ENCODE assay signal across 8 cellular contexts in the genomic region with DNA sequence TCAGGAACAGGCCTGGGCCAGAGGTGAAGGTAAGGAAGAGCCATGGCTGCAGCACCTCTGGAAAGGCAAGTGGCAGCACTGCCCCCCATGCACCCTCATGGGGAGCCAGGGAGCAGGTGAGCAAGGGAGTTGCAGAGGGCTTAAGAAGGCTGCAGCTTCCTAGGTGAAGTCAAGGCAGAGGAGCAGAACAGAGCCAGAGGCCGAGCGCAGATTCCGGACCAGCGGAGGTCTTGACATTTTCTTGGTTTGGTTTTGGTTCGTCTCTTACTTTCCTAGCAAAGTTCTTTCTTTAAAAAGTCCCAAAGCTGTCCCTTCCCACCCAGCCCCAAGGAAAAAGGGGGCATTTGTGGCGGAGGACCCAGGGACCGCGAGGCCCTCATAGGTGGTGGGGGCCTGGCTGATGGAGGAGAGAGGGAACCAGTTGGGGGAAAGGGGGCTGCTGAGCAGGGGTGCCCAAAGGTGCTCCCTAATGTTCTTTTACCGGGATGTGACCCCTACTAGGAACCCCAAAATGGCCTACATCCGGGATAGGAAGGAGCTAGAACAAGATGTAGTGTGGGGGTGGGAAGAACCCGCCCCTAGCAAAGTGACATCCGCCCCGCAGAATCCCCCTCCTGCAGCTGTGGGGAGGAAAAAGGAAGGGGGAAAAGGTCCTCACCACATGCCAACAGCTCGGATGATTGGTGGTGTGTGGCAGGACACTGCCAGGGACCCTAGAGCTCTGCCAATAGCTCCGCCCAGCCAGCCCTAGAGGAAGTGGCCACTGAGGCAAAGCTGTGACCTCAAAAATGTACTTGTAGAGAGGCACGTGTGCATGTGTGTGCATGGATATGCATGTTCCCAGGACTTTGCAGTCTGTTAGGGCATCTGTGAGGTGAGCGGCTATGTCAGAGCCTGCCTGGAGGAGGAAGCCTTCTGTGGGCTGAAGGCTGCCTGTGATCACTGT. TPM values are rescaled to one million over a fixed set of nuclear protein-coding genes. Genes with fewer than 3 reads are reported as not detected.
DNase-seq lines count a peak whose midpoint lies in the region; ATAC-seq and TF ChIP-seq lines count a peak whose summit lies in the region.
"Had no signal": no experiment of that assay in that cellular context is flagged by ENCODE, and none has a peak within 500 bp of the region (broad histone marks: within the 10 kb centered on the region; RNA-seq: fewer than 3 reads in every experiment).

No MANE protein-coding gene starts in this region.

- TF ChIP-seq POLR2A in GM19193 (IDR thresholded peaks at IDR 0.05; ENCODE audit: extremely low read depth, insufficient read depth, insufficient read length), result peak; percentile 51

- no peak overlapping the region for H3K9ac ChIP-seq in neuronal stem cell (ENCODE audit: low read depth, low read length, poor library complexity)

- no peak overlapping the region for H3K27ac ChIP-seq in neuronal stem cell (replicated peaks; ENCODE audit: low read length)
- H3K27ac ChIP-seq: gastrocnemius medialis had no signal

- H3K4me3 ChIP-seq in neuronal stem cell (ENCODE audit: low read length in 2 of 2), result no peak overlapping the region
- H3K4me3 ChIP-seq: gastrocnemius medialis had no signal

- no peak overlapping the region for H3K4me2 ChIP-seq in neuronal stem cell (ENCODE audit: insufficient read depth, low read length, poor library complexity, severe bottlenecking)

- H2BK120ac ChIP-seq in neuronal stem cell (ENCODE audit: low read depth, low read length), result peak overlapping the region; percentile 28

- no peak overlapping the region for H2BK12ac ChIP-seq in neuronal stem cell (ENCODE audit: low read length)

- peak overlapping the region; percentile 87 for H3K4me3 Mint-ChIP-seq in activated B cell treated with CpG ODN at 0.5 μM for 24 hours

- H3K27me3 ChIP-seq in neuronal stem cell (ENCODE audit: control insufficient read depth in 3 of 3, insufficient read depth in 3 of 3, low read depth in 1 of 3, low read length in 3 of 3), result peaks cover 7 to 73% (median 34%) of the 10 kb centered on the region in 3 experiments

- H4K8ac ChIP-seq in neuronal stem cell (ENCODE audit: low read depth, low read length), result peak overlapping the region; percentile 53

- DNase-seq in activated B cell treated with CpG ODN at 0.5 μM for 24 hours (peak; percentile 62), neuronal stem cell (ENCODE audit: low spot score) (no peak), hypothalamus (lab: John Stamatoyannopoulos, UW) (no peak), D341Med (ENCODE audit: low spot score) (no peak), mesenteric fat pad (ENCODE audit: low spot score) (no peak)

- no peak overlapping the region for H3K23ac ChIP-seq in neuronal stem cell (ENCODE audit: low read depth, low read length, poor library complexity)

- peak overlapping the region; percentile 97 for H3K27ac Mint-ChIP-seq in activated B cell treated with CpG ODN at 0.5 μM for 24 hours

- peaks cover 0 to 15% of the 10 kb centered on the region in 2 donors for H3K4me1 ChIP-seq in neuronal stem cell (ENCODE audit: control insufficient read depth in 2 of 2, insufficient read depth in 1 of 2, low read depth in 1 of 2, low read length in 2 of 2)

- no peak overlapping the region for H2BK15ac ChIP-seq in neuronal stem cell (ENCODE audit: low read length)

- peak overlapping the region; percentile 36 for H3K18ac ChIP-seq in neuronal stem cell (ENCODE audit: low read length)

- peaks cover 35% of the 10 kb centered on the region for H3K36me3 Mint-ChIP-seq in activated B cell treated with CpG ODN at 0.5 μM for 24 hours (ENCODE audit: low read depth)

- H3K4me1 Mint-ChIP-seq in activated B cell treated with CpG ODN at 0.5 μM for 24 hours, result peaks cover 86% of the 10 kb centered on the region

- no CpG with 5 or more reads among the region's 17 CpGs for WGBS in neuronal stem cell (ENCODE audit: extremely low coverage in 2 of 2, insufficient read length in 2 of 2, insufficient replicate concordance in 1 of 2), 2 donors

- no peak overlapping the region for H3K14ac ChIP-seq in neuronal stem cell (ENCODE audit: low read length)

- H2AK5ac ChIP-seq in neuronal stem cell (ENCODE audit: low read depth, low read length), result peak overlapping the region; percentile 64

- no peak overlapping the region for H3K4ac ChIP-seq in neuronal stem cell (ENCODE audit: low read length)

- ATAC-seq in HG03025 (IDR thresholded peaks at IDR 0.05; ENCODE audit: low FRiP score, unreplicated experiment) (peak; percentile 20), activated B cell treated with CpG ODN at 0.5 μM for 24 hours (ENCODE audit: low read depth) (peak; percentile 56)
- ATAC-seq: gastrocnemius medialis had no signal

- H2AFZ ChIP-seq in neuronal stem cell (ENCODE audit: low read length), result no peak overlapping the region

- POLR2A ChIA-PET in activated B cell treated with CpG ODN at 0.5 μM for 24 hours (lab: Charles Lee), result interaction anchor here (0.9 to 15.6 kb wide), 18 partner anchors 10 to 572 kb away, joined by 3 to 549 read pairs (median 7); partner anchors contain the start of genes ATOSB, CCDC107, CLTA and CREB3

- H2BK5ac ChIP-seq in neuronal stem cell (ENCODE audit: low read length), result no peak overlapping the region

- intact Hi-C loops in activated B cell treated with CpG ODN at 0.5 μM for 24 hours (cut with micrococcal nuclease), result loop anchor here (1.0 kb wide), 8 partner anchors 15 to 547 kb away; partner anchors contain the start of genes CCDC107, CREB3, RMRP and TLN1

- H3K79me1 ChIP-seq in neuronal stem cell (ENCODE audit: low read depth, low read length), result no peaks in the 10 kb centered on the region

- no peaks in the 10 kb centered on the region for H3K27me3 Mint-ChIP-seq in activated B cell treated with CpG ODN at 0.5 μM for 24 hours

- CTCF ChIA-PET in activated B cell treated with CpG ODN at 0.5 μM for 24 hours (lab: Charles Lee), result interaction anchor here (0.6 to 13.1 kb wide), 11 partner anchors 8 to 117 kb away, joined by 3 to 162 read pairs (median 6); partner anchors contain the start of genes ARHGEF39, CCDC107, RMRP and SIT1

- no peaks in the 10 kb centered on the region for H3K36me3 ChIP-seq in neuronal stem cell (replicated peaks in 1 of 2; ENCODE audit: control insufficient read depth in 2 of 2, insufficient read depth in 2 of 2, low read length in 2 of 2)
- H3K36me3 ChIP-seq: gastrocnemius medialis had no signal

- TF ChIP-seq CTCF in activated B cell treated with CpG ODN at 0.5 μM for 24 hours (IDR thresholded peaks at IDR 0.05), result no peak

- H4K91ac ChIP-seq in neuronal stem cell (ENCODE audit: low read depth, low read length, poor library complexity), result no peak overlapping the region

- H3K9me3 Mint-ChIP-seq in activated B cell treated with CpG ODN at 0.5 μM for 24 hours, result no peaks in the 10 kb centered on the region

- peaks cover 0 to 7% of the 10 kb centered on the region in 2 donors for H3K9me3 ChIP-seq in neuronal stem cell (replicated peaks in 1 of 2; ENCODE audit: control insufficient read depth in 2 of 2, insufficient read depth in 1 of 2, low read depth in 1 of 2, low read length in 2 of 2)
- H3K9me3 ChIP-seq: gastrocnemius medialis had no signal

RNA-seq across cellular contexts. Expression of gene CD72, which starts 0.9 kb away (rescaled TPM):
- total RNA-seq in activated B cell treated with CpG ODN at 0.5 μM for 24 hours, result 118 and 125 TPM in 2 replicates
- polyA plus RNA-seq in neuronal stem cell (2013, experiment 1 of 2), result 5.6 TPM
- polyA plus RNA-seq in neuronal stem cell (2013, experiment 2 of 2), result 5.5 TPM
- total RNA-seq in mesenteric fat pad, result 7.0 TPM

RNA-seq across cellular contexts. Expression of gene TESK1, which starts 14.1 kb away (rescaled TPM):
- 48.7 and 51.9 TPM in 2 replicates for total RNA-seq in activated B cell treated with CpG ODN at 0.5 μM for 24 hours
- 23.9 TPM for polyA plus RNA-seq in neuronal stem cell (2013, experiment 1 of 2)
- polyA plus RNA-seq in neuronal stem cell (2013, experiment 2 of 2), result 22.7 TPM
- total RNA-seq in mesenteric fat pad, result 94.4 TPM

RNA-seq across cellular contexts. Expression of gene SIT1, which starts 31.6 kb away (rescaled TPM):
- total RNA-seq in activated B cell treated with CpG ODN at 0.5 μM for 24 hours (27.5 and 28.0 TPM in 2 replicates), mesenteric fat pad (1.3 TPM)
- polyA plus RNA-seq in neuronal stem cell (2013, experiment 1 of 2), result 0.53 TPM
- polyA plus RNA-seq in neuronal stem cell (2013, experiment 2 of 2), result 0.43 TPM
- total RNA-seq: gastrocnemius medialis had no signal

RNA-seq across cellular contexts. Expression of gene RMRP, which starts 38.7 kb away (rescaled TPM):
- total RNA-seq in activated B cell treated with CpG ODN at 0.5 μM for 24 hours, result 8,247 and 9,516 TPM in 2 replicates
- polyA plus RNA-seq in neuronal stem cell (2013, experiment 1 of 2), result not detected
- 4.7 TPM for polyA plus RNA-seq in neuronal stem cell (2013, experiment 2 of 2)
- total RNA-seq in mesenteric fat pad, result 19,106 TPM

RNA-seq across cellular contexts. Expression of gene CCDC107, which starts 39.0 kb away (rescaled TPM):
- total RNA-seq in activated B cell treated with CpG ODN at 0.5 μM for 24 hours (32.5 and 34.5 TPM in 2 replicates), mesenteric fat pad (103 TPM)
- 15.3 TPM for polyA plus RNA-seq in neuronal stem cell (2013, experiment 1 of 2)
- polyA plus RNA-seq in neuronal stem cell (2013, experiment 2 of 2), result 15.5 TPM

Comparison
In these comparisons a context has a peak if more than half of its experiments do, and no peak if none do; other contexts are left out.
1. RNA of gene CD72, which starts 0.9 kb away (total RNA-seq): 118 to 125 TPM in activated B cell treated with CpG ODN at 0.5 μM for 24 hours; 7.0 TPM in mesenteric fat pad (single experiment); every median in the first group is over 10 times any median in the second.
2. RNA of gene SIT1, which starts 31.6 kb away (total RNA-seq): 27.5 to 28.0 TPM in activated B cell treated with CpG ODN at 0.5 μM for 24 hours; 1.3 TPM in mesenteric fat pad (single experiment); every median in the first group is over 10 times any median in the second.